In the genomic region with DNA sequence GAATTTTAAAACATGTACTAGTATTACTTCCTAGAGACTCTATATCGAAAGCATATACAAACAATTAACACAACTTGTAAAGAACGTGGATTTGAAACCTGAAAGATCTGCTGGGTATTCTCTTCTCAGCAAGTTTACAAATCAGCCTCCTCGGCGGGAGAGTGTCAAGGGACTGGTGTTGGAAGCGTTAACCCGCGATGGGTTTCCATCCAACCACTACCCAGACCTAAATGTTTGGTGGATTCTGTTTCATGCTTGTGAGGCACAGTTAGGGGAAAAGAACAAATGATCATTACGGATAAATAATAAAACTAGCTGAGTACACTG, we compare ENCODE assay signal across 1 cellular context.
TF ChIP-seq lines count a peak whose summit lies in the region.

No MANE protein-coding gene starts in this region.

TF ChIP-seq in HCT116, 20 proteins besides CTCF, POLR2A, EP300 and RAD21 (continued from another document):
- TF ChIP-seq, protein P1, sequence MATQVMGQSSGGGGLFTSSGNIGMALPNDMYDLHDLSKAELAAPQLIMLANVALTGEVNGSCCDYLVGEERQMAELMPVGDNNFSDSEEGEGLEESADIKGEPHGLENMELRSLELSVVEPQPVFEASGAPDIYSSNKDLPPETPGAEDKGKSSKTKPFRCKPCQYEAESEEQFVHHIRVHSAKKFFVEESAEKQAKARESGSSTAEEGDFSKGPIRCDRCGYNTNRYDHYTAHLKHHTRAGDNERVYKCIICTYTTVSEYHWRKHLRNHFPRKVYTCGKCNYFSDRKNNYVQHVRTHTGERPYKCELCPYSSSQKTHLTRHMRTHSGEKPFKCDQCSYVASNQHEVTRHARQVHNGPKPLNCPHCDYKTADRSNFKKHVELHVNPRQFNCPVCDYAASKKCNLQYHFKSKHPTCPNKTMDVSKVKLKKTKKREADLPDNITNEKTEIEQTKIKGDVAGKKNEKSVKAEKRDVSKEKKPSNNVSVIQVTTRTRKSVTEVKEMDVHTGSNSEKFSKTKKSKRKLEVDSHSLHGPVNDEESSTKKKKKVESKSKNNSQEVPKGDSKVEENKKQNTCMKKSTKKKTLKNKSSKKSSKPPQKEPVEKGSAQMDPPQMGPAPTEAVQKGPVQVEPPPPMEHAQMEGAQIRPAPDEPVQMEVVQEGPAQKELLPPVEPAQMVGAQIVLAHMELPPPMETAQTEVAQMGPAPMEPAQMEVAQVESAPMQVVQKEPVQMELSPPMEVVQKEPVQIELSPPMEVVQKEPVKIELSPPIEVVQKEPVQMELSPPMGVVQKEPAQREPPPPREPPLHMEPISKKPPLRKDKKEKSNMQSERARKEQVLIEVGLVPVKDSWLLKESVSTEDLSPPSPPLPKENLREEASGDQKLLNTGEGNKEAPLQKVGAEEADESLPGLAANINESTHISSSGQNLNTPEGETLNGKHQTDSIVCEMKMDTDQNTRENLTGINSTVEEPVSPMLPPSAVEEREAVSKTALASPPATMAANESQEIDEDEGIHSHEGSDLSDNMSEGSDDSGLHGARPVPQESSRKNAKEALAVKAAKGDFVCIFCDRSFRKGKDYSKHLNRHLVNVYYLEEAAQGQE (IDR thresholded peaks at IDR 0.05; ENCODE audit: low read depth), result no peak
- TF ChIP-seq ELF1 (IDR thresholded peaks at IDR 0.05; ENCODE audit: borderline replicate concordance, low read depth) (no peak), POLR2AphosphoS5 (IDR thresholded peaks at IDR 0.05; ENCODE audit: low read depth, low read length) (no peak), YY1 (IDR thresholded peaks at IDR 0.05; ENCODE audit: extremely low read depth, insufficient replicate concordance, low read depth, low read length) (no peak), EZH2phosphoT487 (IDR thresholded peaks at IDR 0.05; ENCODE audit: borderline replicate concordance) (no peak), ZNF274 (IDR thresholded peaks at IDR 0.05; ENCODE audit: low read depth, low read length) (no peak), CEBPB (IDR thresholded peaks at IDR 0.05; ENCODE audit: low read depth) (no peak), ZFX (IDR thresholded peaks at IDR 0.05) (no peak)
- TF ChIP-seq, protein P2, sequence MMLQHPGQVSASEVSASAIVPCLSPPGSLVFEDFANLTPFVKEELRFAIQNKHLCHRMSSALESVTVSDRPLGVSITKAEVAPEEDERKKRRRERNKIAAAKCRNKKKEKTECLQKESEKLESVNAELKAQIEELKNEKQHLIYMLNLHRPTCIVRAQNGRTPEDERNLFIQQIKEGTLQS (IDR thresholded peaks at IDR 0.05), result no peak
